ENCODE assay signal across 26 cellular contexts in the genomic region with DNA sequence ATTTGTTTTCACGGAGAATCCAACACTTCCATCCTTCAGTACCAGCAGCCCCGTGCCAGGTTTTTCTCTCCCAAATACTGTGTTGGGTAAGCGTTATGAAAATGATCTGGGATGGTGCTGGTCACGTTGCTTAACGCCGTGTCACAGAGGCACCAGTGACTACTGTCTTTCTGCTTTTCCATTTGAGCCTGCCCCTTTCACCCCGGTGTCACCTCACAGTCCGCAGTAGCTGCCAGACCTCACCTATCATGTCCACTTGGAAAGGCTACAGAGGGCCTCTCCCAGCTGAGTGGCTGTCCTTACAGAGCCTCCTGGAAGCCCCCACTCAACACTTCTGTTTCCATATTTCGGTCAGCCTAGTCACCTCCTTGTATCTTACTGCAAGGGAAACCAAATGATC.
A peak's percentile ranks its signal among the peaks of the same experiment; 100 is the strongest.
DNase-seq lines count a peak whose midpoint lies in the region; ATAC-seq and TF ChIP-seq lines count a peak whose summit lies in the region.
"Had no signal": no experiment of that assay in that cellular context is flagged by ENCODE, and none has a peak within 500 bp of the region (broad histone marks: within the 10 kb centered on the region; RNA-seq: fewer than 3 reads in every experiment).

No MANE protein-coding gene starts in this region.

- H3K4me3 Mint-ChIP-seq in mesothelial cell of epicardium: no peak overlapping the region
- H3K4me3 Mint-ChIP-seq: activated CD4-positive, alpha-beta T cell treated with anti-CD3 and anti-CD28 coated beads, Interleukin-2, amount 10 ng/mL, durations not matched to agents 24 days and 14 days; CD8-positive, alpha-beta T cell; memory B cell had no signal

- no peaks in the 10 kb centered on the region for H3K36me3 ChIP-seq in adrenal gland (replicated peaks in 1 of 2)
- H3K36me3 ChIP-seq in heart right ventricle: no peaks in the 10 kb centered on the region
- H3K36me3 ChIP-seq in prostate gland: no peaks in the 10 kb centered on the region
- no peaks in the 10 kb centered on the region for H3K36me3 ChIP-seq in testis (ENCODE audit: low read depth, missing control alignments)
- H3K36me3 ChIP-seq: WERI-Rb-1 had no signal

- TF ChIP-seq CTCF in adrenal gland (IDR thresholded peaks at IDR 0.05) (no peak), heart right ventricle (IDR thresholded peaks at IDR 0.05) (no peak), prostate gland (IDR thresholded peaks at IDR 0.05) (no peak), testis (IDR thresholded peaks at IDR 0.05) (no peak), mesothelial cell of epicardium (IDR thresholded peaks at IDR 0.05; ENCODE audit: unreplicated experiment) (no peak)

- DNase-seq in adrenal gland (no peak), heart right ventricle (peak; percentile 27), prostate gland (ENCODE audit: low spot score) (no peak), testis (no peak), activated gamma-delta T cell (lab: John Stamatoyannopoulos, UW) (no peak), NCI-H1436 (lab: John Stamatoyannopoulos, UW) (no peak), mesothelial cell of epicardium (ENCODE audit: low spot score in 2 of 2, unreplicated experiment in 2 of 2) (no peak)
- DNase-seq: activated CD4-positive, alpha-beta T cell treated with anti-CD3 and anti-CD28 coated beads, Interleukin-2, amount 10 ng/mL, durations not matched to agents 24 days and 14 days; activated gamma-delta T cell treated with Interleukin-2 at 50 U/mL for 16 hours; activated T-cell treated with anti-CD3 and anti-CD28 coated beads, Interleukin-2, amount 50 U/mL, for 1 hour; CD8-positive, alpha-beta T cell; HCEC 1CT; IMR-90; kidney glomerular epithelial cell; naive B cell; NCI-H1092; NCI-H2029; NCI-H526 treated with DMSO at 0.1 percent for 48 hours; PC-9; SHP77 treated with DMSO at 0.1 percent for 48 hours; T-helper 9 cell; WERI-Rb-1 had no signal

- H3K27ac ChIP-seq in adrenal gland (peak overlapping the region in 3 of 5 donors; percentile 14 to 68 (median 52)), heart right ventricle (peak overlapping the region in 6 of 10 donors; percentile 14 to 70 (median 40)), prostate gland (peak overlapping the region; percentile 14 to 56), testis (peak overlapping the region; percentile 77 to 93)
- H3K27ac ChIP-seq: A549, body of pancreas, PC-9, WERI-Rb-1 had no signal

- 82 to 91% (median 88%) methylated on average over 9 of the region's 9 CpGs for WGBS in adrenal gland, 4 donors
- WGBS in heart right ventricle, 2 donors: 88 to 90% methylated on average over 9 of the region's 9 CpGs
- 75% methylated on average over 9 of the region's 9 CpGs for WGBS in prostate gland
- 58 to 59% methylated on average over 9 of the region's 9 CpGs for WGBS in testis, 2 donors

- H3K9me3 Mint-ChIP-seq in mesothelial cell of epicardium: peaks cover 7% of the 10 kb centered on the region
- H3K9me3 Mint-ChIP-seq: activated CD4-positive, alpha-beta T cell treated with anti-CD3 and anti-CD28 coated beads, Interleukin-2, amount 10 ng/mL, durations not matched to agents 24 days and 14 days; memory B cell had no signal

- no peaks in the 10 kb centered on the region for H3K9me3 ChIP-seq in adrenal gland (replicated peaks in 1 of 3)
- peaks cover 0 to 8% (median 0%) of the 10 kb centered on the region in 11 donors for H3K9me3 ChIP-seq in heart right ventricle
- H3K9me3 ChIP-seq in prostate gland: no peaks in the 10 kb centered on the region
- H3K9me3 ChIP-seq in testis: no peaks in the 10 kb centered on the region
- H3K9me3 ChIP-seq: body of pancreas had no signal

- H3K4me3 ChIP-seq in adrenal gland (no peak overlapping the region), heart right ventricle (no peak overlapping the region), prostate gland (no peak overlapping the region), testis (no peak overlapping the region)
- H3K4me3 ChIP-seq: A549, body of pancreas, PC-9 had no signal

- H3K36me3 Mint-ChIP-seq in mesothelial cell of epicardium: no peaks in the 10 kb centered on the region
- H3K36me3 Mint-ChIP-seq: CD8-positive, alpha-beta T cell had no signal

- H3K4me1 ChIP-seq in adrenal gland (replicated peaks in 1 of 2) (no peaks in the 10 kb centered on the region), heart right ventricle (peaks cover 0 to 5% (median 0%) of the 10 kb centered on the region in 9 donors), prostate gland (replicated peaks) (no peaks in the 10 kb centered on the region), testis (peaks cover 23% of the 10 kb centered on the region)
- H3K4me1 ChIP-seq: A549, body of pancreas had no signal

- H3K27me3 ChIP-seq in adrenal gland: no peaks in the 10 kb centered on the region
- no peaks in the 10 kb centered on the region for H3K27me3 ChIP-seq in heart right ventricle
- H3K27me3 ChIP-seq in prostate gland (replicated peaks; ENCODE audit: insufficient read depth): no peaks in the 10 kb centered on the region
- H3K27me3 ChIP-seq in testis: no peaks in the 10 kb centered on the region
- H3K27me3 ChIP-seq: body of pancreas had no signal

- intact Hi-C loops in adrenal gland (cut with DNase I) (no loop called here), heart right ventricle (cut with DNase I) (no loop called here), prostate gland (cut with DNase I) (no loop called here), testis (cut with DNase I; ENCODE audit: low total_unique reads) (no loop called here)

- H3K27me3 Mint-ChIP-seq in mesothelial cell of epicardium (ENCODE audit: low read depth): peaks cover 14% of the 10 kb centered on the region

- TF ChIP-seq POLR2A in adrenal gland (IDR thresholded peaks at IDR 0.05) (no peak), prostate gland (IDR thresholded peaks at IDR 0.05) (no peak), testis (IDR thresholded peaks at IDR 0.05) (no peak)

- H3K27ac Mint-ChIP-seq in mesothelial cell of epicardium: no peak overlapping the region
- H3K27ac Mint-ChIP-seq: activated CD4-positive, alpha-beta T cell treated with anti-CD3 and anti-CD28 coated beads, Interleukin-2, amount 10 ng/mL, durations not matched to agents 24 days and 14 days; CD8-positive, alpha-beta T cell; memory B cell had no signal

- peaks cover 21% of the 10 kb centered on the region for H3K4me1 Mint-ChIP-seq in mesothelial cell of epicardium
- H3K4me1 Mint-ChIP-seq: activated CD4-positive, alpha-beta T cell treated with anti-CD3 and anti-CD28 coated beads, Interleukin-2, amount 10 ng/mL, durations not matched to agents 24 days and 14 days had no signal

- peak in 2 of 8 donors; percentile 30 to 77 for ATAC-seq in heart right ventricle
- no peak for ATAC-seq in GM18909 (IDR thresholded peaks at IDR 0.05; ENCODE audit: poor library complexity, unreplicated experiment)
- ATAC-seq: A549; CD8-positive, alpha-beta T cell had no signal

Comparison
In these comparisons a context has a peak if more than half of its experiments do, and no peak if none do; other contexts are left out.
1. DNase-seq: peak in heart right ventricle (2 of 2); none in adrenal gland (0 of 7), prostate gland (single experiment), testis (single experiment), activated gamma-delta T cell (single experiment), NCI-H1436 (single experiment) and mesothelial cell of epicardium (0 of 2).
2. H3K27ac ChIP-seq: peak in every context shown above with its lines; median percentile 85 in testis; 52 in adrenal gland; 40 in heart right ventricle; 35 in prostate gland.